Comparison of ENCODE assay signal across 25 cellular contexts in genomic region chr2:13996527-13996926, GRCh38.
"Had no signal": no experiment of that assay in that cellular context is flagged by ENCODE, and none has a peak within 500 bp of the region (broad histone marks: within the 10 kb centered on the region; RNA-seq: fewer than 3 reads in every experiment).

No MANE protein-coding gene starts in this region.

- H3K27me3 Mint-ChIP-seq: activated CD4-positive, alpha-beta memory T cell treated with anti-CD3 and anti-CD28 coated beads for 36 hours; activated CD4-positive, alpha-beta T cell treated with anti-CD3 and anti-CD28 coated beads, Interleukin-2, amount 10 ng/mL, durations not matched to agents 7 days and 5 days; activated naive CD8-positive, alpha-beta T cell; brain; T-cell had no signal

- H3K36me3 Mint-ChIP-seq: activated CD4-positive, alpha-beta memory T cell treated with anti-CD3 and anti-CD28 coated beads for 36 hours; activated naive CD8-positive, alpha-beta T cell; brain; T-cell had no signal

- DNase-seq: activated CD4-positive, alpha-beta memory T cell treated with anti-CD3 and anti-CD28 coated beads for 36 hours; activated CD4-positive, alpha-beta T cell treated with anti-CD3 and anti-CD28 coated beads, Interleukin-2, amount 10 ng/mL, durations not matched to agents 7 days and 5 days; activated CD4-positive, CD25-positive, alpha-beta regulatory T cell; activated CD8-positive, alpha-beta memory T cell treated with anti-CD3 and anti-CD28 coated beads for 24 hours; activated gamma-delta T cell; activated naive CD4-positive, alpha-beta T cell treated with anti-CD3 and anti-CD28 coated beads for 36 hours; activated T-cell treated with anti-CD3 and anti-CD28 coated beads, Interleukin-2, amount 50 U/mL, for 4 hours; amygdala; cerebellar nuclear complex; MM.1S; NCI-H1105; NCI-H1436; NCI-H1694 treated with DMSO at 0.1 percent for 48 hours; NCI-H2029 treated with DMSO at 0.1 percent for 48 hours; NCI-H510A treated with DMSO at 0.1 percent for 48 hours; NCI-H69; T-cell; T-helper 2 cell; T1000 had no signal

- H3K27ac Mint-ChIP-seq: activated CD4-positive, alpha-beta memory T cell treated with anti-CD3 and anti-CD28 coated beads for 36 hours; activated CD4-positive, alpha-beta T cell treated with anti-CD3 and anti-CD28 coated beads, Interleukin-2, amount 10 ng/mL, durations not matched to agents 7 days and 5 days; activated naive CD4-positive, alpha-beta T cell treated with anti-CD3 and anti-CD28 coated beads for 36 hours; activated naive CD8-positive, alpha-beta T cell; brain; T-cell had no signal

- H3K4me1 Mint-ChIP-seq: activated CD4-positive, alpha-beta T cell treated with anti-CD3 and anti-CD28 coated beads, Interleukin-2, amount 10 ng/mL, durations not matched to agents 7 days and 5 days; brain; T-cell had no signal

- H3K27ac ChIP-seq: SK-N-MC, VCaP had no signal

- H3K4me3 ChIP-seq: SK-N-MC had no signal

- FAIRE-seq: astrocyte, TTC549 had no signal

- H3K4me3 Mint-ChIP-seq: activated CD4-positive, alpha-beta memory T cell treated with anti-CD3 and anti-CD28 coated beads for 36 hours; activated CD4-positive, alpha-beta T cell treated with anti-CD3 and anti-CD28 coated beads, Interleukin-2, amount 10 ng/mL, durations not matched to agents 7 days and 5 days; activated naive CD4-positive, alpha-beta T cell treated with anti-CD3 and anti-CD28 coated beads for 36 hours; activated naive CD8-positive, alpha-beta T cell; activated T-cell treated with anti-CD3 and anti-CD28 coated beads, Interleukin-2, amount 50 U/mL, for 4 hours; brain; T-cell had no signal

- ATAC-seq: activated T-cell treated with anti-CD3 and anti-CD28 coated beads, Interleukin-2, amount 50 U/mL, for 4 hours; T-cell had no signal
